1 cellular context compared by ENCODE assay signal in the genomic region with DNA sequence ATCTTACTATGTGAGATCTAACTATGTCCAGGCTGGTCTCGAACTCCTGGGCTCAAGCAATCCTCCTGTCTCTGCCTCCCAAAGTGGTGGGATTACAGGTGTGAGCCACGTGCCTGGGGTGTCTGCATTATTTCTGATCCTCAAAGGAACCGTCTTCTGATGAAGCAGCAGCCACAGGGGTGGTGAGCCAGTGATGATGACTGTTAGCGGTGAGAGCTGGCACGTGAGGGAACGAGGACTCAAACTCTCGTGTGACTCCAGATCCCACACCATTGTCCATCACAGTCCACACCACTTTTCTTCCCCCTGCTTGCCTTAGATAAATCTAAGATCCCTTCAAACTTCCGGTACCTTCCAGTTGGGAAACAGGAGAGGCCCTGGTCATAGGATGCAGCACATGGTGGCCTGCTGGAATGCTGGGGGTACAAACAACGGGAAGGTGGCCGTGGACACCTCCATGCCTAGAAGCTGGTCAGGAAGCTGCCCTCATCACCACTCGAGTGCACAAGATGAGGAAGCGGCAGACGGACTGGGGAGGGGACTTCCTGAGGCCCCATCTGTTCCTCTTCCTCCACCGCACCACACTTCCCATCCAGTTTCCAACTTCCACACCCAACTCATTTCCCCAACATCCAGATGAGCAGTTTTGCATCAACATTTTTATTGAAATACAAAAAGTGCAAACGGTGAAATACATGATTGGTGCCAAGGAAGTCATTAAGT.
TF ChIP-seq lines count a peak whose summit lies in the region.

No MANE protein-coding gene starts in this region.

TF ChIP-seq in SK-N-SH, 30 proteins besides CTCF, POLR2A, EP300 and RAD21:
- TF ChIP-seq, protein P1, sequence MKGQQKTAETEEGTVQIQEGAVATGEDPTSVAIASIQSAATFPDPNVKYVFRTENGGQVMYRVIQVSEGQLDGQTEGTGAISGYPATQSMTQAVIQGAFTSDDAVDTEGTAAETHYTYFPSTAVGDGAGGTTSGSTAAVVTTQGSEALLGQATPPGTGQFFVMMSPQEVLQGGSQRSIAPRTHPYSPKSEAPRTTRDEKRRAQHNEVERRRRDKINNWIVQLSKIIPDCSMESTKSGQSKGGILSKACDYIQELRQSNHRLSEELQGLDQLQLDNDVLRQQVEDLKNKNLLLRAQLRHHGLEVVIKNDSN (IDR thresholded peaks at IDR 0.05; ENCODE audit: borderline replicate concordance, low read depth) = no peak
- TF ChIP-seq GABPA (IDR thresholded peaks at IDR 0.05; ENCODE audit: low read depth) (no peak), CHD2 (IDR thresholded peaks at IDR 0.05; ENCODE audit: low read length, partially characterized antibody) (no peak), MXI1 (IDR thresholded peaks at IDR 0.05; ENCODE audit: low read depth, low read length) (no peak)
- TF ChIP-seq, protein P2, sequence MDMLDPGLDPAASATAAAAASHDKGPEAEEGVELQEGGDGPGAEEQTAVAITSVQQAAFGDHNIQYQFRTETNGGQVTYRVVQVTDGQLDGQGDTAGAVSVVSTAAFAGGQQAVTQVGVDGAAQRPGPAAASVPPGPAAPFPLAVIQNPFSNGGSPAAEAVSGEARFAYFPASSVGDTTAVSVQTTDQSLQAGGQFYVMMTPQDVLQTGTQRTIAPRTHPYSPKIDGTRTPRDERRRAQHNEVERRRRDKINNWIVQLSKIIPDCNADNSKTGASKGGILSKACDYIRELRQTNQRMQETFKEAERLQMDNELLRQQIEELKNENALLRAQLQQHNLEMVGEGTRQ (IDR thresholded peaks at IDR 0.05; ENCODE audit: borderline replicate concordance, low read depth, low read length) = no peak
- TF ChIP-seq, protein P3, sequence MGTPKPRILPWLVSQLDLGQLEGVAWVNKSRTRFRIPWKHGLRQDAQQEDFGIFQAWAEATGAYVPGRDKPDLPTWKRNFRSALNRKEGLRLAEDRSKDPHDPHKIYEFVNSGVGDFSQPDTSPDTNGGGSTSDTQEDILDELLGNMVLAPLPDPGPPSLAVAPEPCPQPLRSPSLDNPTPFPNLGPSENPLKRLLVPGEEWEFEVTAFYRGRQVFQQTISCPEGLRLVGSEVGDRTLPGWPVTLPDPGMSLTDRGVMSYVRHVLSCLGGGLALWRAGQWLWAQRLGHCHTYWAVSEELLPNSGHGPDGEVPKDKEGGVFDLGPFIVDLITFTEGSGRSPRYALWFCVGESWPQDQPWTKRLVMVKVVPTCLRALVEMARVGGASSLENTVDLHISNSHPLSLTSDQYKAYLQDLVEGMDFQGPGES (IDR thresholded peaks at IDR 0.05; ENCODE audit: low read depth, low read length) = no peak
